Comparison of ENCODE assay signal across 2 cellular contexts in genomic region chr2:214895469-214895868, GRCh38.
TF ChIP-seq lines count a peak whose summit lies in the region.

No MANE protein-coding gene starts in this region.

TF ChIP-seq in GM23338, 12 proteins besides CTCF, POLR2A, EP300 and RAD21 (continued from another document):
- no peak for TF ChIP-seq ETS1 (IDR thresholded peaks at IDR 0.05)
- TF ChIP-seq ZNF462 (CRISPR knock-in tag; IDR thresholded peaks at IDR 0.05) = no peak
- no peak for TF ChIP-seq ZNF114 (CRISPR knock-in tag; IDR thresholded peaks at IDR 0.05)
- TF ChIP-seq ZNF331 (CRISPR knock-in tag; IDR thresholded peaks at IDR 0.05; ENCODE audit: low read depth) = no peak
- TF ChIP-seq STAT1 (IDR thresholded peaks at IDR 0.05; ENCODE audit: unreplicated experiment) = no peak
- no peak for TF ChIP-seq JUNB (IDR thresholded peaks at IDR 0.05; ENCODE audit: unreplicated experiment)
- no peak for TF ChIP-seq CREB1 (CRISPR knock-in tag; IDR thresholded peaks at IDR 0.05; ENCODE audit: low read depth)
- TF ChIP-seq EZH2 (IDR thresholded peaks at IDR 0.05; ENCODE audit: low read depth, unreplicated experiment) = no peak
- TF ChIP-seq POLR2AphosphoS5 (IDR thresholded peaks at IDR 0.05; ENCODE audit: low read depth) = no peak
TF ChIP-seq in GM23338: peak in this region for 0.

TF ChIP-seq in K562, 482 proteins besides CTCF, POLR2A, EP300 and RAD21 (continued from another document):
- TF ChIP-seq ZBTB40 (IDR thresholded peaks at IDR 0.05) (peak; percentile 82), ZBTB40 (CRISPR knock-in tag; IDR thresholded peaks at IDR 0.05) (no peak)
